ENCODE assay signal across 1 cellular context in genomic region chr18:36481935-36482334, GRCh38.
TF ChIP-seq lines count a peak whose summit lies in the region.

No MANE protein-coding gene starts in this region.

TF ChIP-seq in neural cell, 6 proteins besides CTCF, POLR2A, EP300 and RAD21 (continued from another document):
- TF ChIP-seq REST (IDR thresholded peaks at IDR 0.05; ENCODE audit: borderline replicate concordance) (no peak), MXI1 (conservative IDR thresholded peaks at IDR 0.05; ENCODE audit: poor library complexity, severe bottlenecking) (no peak), POLR2AphosphoS5 (IDR thresholded peaks at IDR 0.05) (no peak)
